In the genomic region with DNA sequence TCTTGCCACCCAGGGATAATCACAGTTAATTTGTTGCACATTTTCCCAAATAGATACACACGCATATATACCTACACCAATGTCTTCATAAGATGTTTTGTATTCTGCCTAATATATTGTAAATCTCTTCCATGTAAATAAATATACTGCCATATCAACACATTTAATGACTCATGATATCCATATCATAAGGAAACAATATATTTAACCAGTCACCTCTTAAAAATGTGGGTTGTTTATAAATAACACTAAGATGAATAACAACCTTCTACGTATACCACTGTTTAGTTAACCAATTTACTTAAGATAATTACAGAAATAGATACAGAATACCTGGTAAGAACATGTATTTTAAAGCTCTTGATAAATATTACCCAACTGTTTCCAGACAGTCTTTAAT, we compare ENCODE assay signal across 26 cellular contexts.
"Had no signal": no experiment of that assay in that cellular context is flagged by ENCODE, and none has a peak within 500 bp of the region (broad histone marks: within the 10 kb centered on the region; RNA-seq: fewer than 3 reads in every experiment).

No MANE protein-coding gene starts in this region.

- H3K4me1 Mint-ChIP-seq: naive thymus-derived CD8-positive, alpha-beta T cell; nephron progenitor cell had no signal

- H3K4me1 ChIP-seq: esophagus muscularis mucosa, heart right ventricle, left lung, right lobe of liver, testis, tibial artery had no signal

- H3K9me3 ChIP-seq: esophagus muscularis mucosa, heart right ventricle, left lung, ovary, right lobe of liver, testis, tibial artery had no signal

- H3K4me3 Mint-ChIP-seq: effector memory CD8-positive, alpha-beta T cell; naive thymus-derived CD8-positive, alpha-beta T cell; nephron progenitor cell; type B pancreatic cell had no signal

- H3K27me3 ChIP-seq: esophagus muscularis mucosa, heart right ventricle, left lung, ovary, right lobe of liver, testis, tibial artery had no signal

- H3K4me3 ChIP-seq: esophagus muscularis mucosa, heart right ventricle, left lung, ovary, right lobe of liver, smooth muscle cell, testis, tibial artery had no signal

- H3K27ac ChIP-seq: esophagus muscularis mucosa, heart right ventricle, left lung, ovary, right lobe of liver, testis, tibial artery had no signal

- H3K9me3 Mint-ChIP-seq: effector memory CD8-positive, alpha-beta T cell; type B pancreatic cell had no signal

- H3K27me3 Mint-ChIP-seq: effector memory CD8-positive, alpha-beta T cell; type B pancreatic cell had no signal

- DNase-seq: cortex of kidney; effector memory CD8-positive, alpha-beta T cell; foreskin melanocyte; glutamatergic neuron; heart right ventricle; hippocampal formation; left cardiac atrium; left lung; mammary epithelial cell; naive thymus-derived CD8-positive, alpha-beta T cell; nephron progenitor cell; occipital lobe; ovary; posterior cingulate gyrus; right lobe of liver; stimulated activated CD4-positive, alpha-beta T cell treated with anti-CD3 and anti-CD28 coated beads, Interleukin-12 subunit alpha, Interleukin-12 subunit beta, amount 100 ng/mL, for 4 hours; stimulated activated CD4-positive, alpha-beta T cell treated with anti-CD3 and anti-CD28 coated beads, Interleukin-1b, Interleukin-23, amount 100 ng/mL, for 48 hours; stimulated activated CD4-positive, alpha-beta T cell treated with anti-CD3 and anti-CD28 coated beads, Interleukin-4, amount 100 ng/mL, for 1 hour; stimulated activated CD8-positive, alpha-beta memory T cell treated with anti-CD3 and anti-CD28 coated beads, Interleukin-4, amount 100 ng/mL, for 48 hours; stimulated activated naive CD8-positive, alpha-beta T cell treated with anti-CD3 and anti-CD28 coated beads, Interleukin-15, Interleukin-2, amounts not matched to agents 100 U/mL and 50 U/mL, for 24 hours; substantia nigra; testis; tibial artery had no signal

- H3K4me2 ChIP-seq: smooth muscle cell had no signal

- H3K36me3 ChIP-seq: esophagus muscularis mucosa, heart right ventricle, left lung, ovary, right lobe of liver, tibial artery had no signal

- H3K36me3 Mint-ChIP-seq: type B pancreatic cell had no signal

- ATAC-seq: effector memory CD8-positive, alpha-beta T cell; heart right ventricle; left cardiac atrium; left lung; naive thymus-derived CD8-positive, alpha-beta T cell; right lobe of liver; stimulated activated naive CD8-positive, alpha-beta T cell treated with anti-CD3 and anti-CD28 coated beads, Interleukin-15, Interleukin-2, amounts not matched to agents 100 U/mL and 50 U/mL, for 24 hours had no signal

- H3K27ac Mint-ChIP-seq: effector memory CD8-positive, alpha-beta T cell; naive thymus-derived CD8-positive, alpha-beta T cell; nephron progenitor cell; type B pancreatic cell had no signal
